In genomic region chr20:15199698-15200097, GRCh38 we compare ENCODE assay signal across 12 cellular contexts.
DNase-seq lines count a peak whose midpoint lies in the region; ATAC-seq and TF ChIP-seq lines count a peak whose summit lies in the region.
"Had no signal": no experiment of that assay in that cellular context is flagged by ENCODE, and none has a peak within 500 bp of the region (broad histone marks: within the 10 kb centered on the region; RNA-seq: fewer than 3 reads in every experiment).

No MANE protein-coding gene starts in this region.

- H3K27me3 Mint-ChIP-seq in activated CD4-positive, alpha-beta T cell treated with anti-CD3 and anti-CD28 coated beads, Interleukin-2, amount 10 ng/mL, durations not matched to agents 7 days and 5 days: no peaks in the 10 kb centered on the region

- H3K4me1 Mint-ChIP-seq in activated CD4-positive, alpha-beta T cell treated with anti-CD3 and anti-CD28 coated beads, Interleukin-2, amount 10 ng/mL, durations not matched to agents 7 days and 5 days: peaks cover 3% of the 10 kb centered on the region

- H3K4me3 ChIP-seq in upper lobe of left lung: peak overlapping the region in 1 of 4 donors; percentile 36
- H3K4me3 ChIP-seq in lower leg skin (ENCODE audit: low read depth, poor library complexity, severe bottlenecking): no peak overlapping the region

- H3K27ac Mint-ChIP-seq in activated CD4-positive, alpha-beta T cell treated with anti-CD3 and anti-CD28 coated beads, Interleukin-2, amount 10 ng/mL, durations not matched to agents 7 days and 5 days: no peak overlapping the region

- no peaks in the 10 kb centered on the region for H3K9me3 ChIP-seq in upper lobe of left lung
- H3K9me3 ChIP-seq: neutrophil had no signal

- H3K9me3 Mint-ChIP-seq in activated CD4-positive, alpha-beta T cell treated with anti-CD3 and anti-CD28 coated beads, Interleukin-2, amount 10 ng/mL, durations not matched to agents 7 days and 5 days: no peaks in the 10 kb centered on the region

- no peak for TF ChIP-seq POLR2A in upper lobe of left lung (IDR thresholded peaks at IDR 0.05)
- TF ChIP-seq POLR2A in lower leg skin (IDR thresholded peaks at IDR 0.05): no peak

- no peak for TF ChIP-seq CTCF in GM13976 (IDR thresholded peaks at IDR 0.05; ENCODE audit: borderline replicate concordance, control extremely low read depth, extremely low read depth, insufficient read depth, missing control alignments)
- TF ChIP-seq CTCF in upper lobe of left lung (IDR thresholded peaks at IDR 0.05): no peak
- no peak for TF ChIP-seq CTCF in lower leg skin (IDR thresholded peaks at IDR 0.05)

- no peak for TF ChIP-seq EP300 in upper lobe of left lung (IDR thresholded peaks at IDR 0.05)

- H3K4me3 Mint-ChIP-seq in activated CD4-positive, alpha-beta T cell treated with anti-CD3 and anti-CD28 coated beads, Interleukin-2, amount 10 ng/mL, durations not matched to agents 7 days and 5 days: no peak overlapping the region
- H3K4me3 Mint-ChIP-seq: activated T-cell treated with anti-CD3 and anti-CD28 coated beads, Interleukin-2, amount 50 U/mL, for 72 hours had no signal

- CTCF ChIA-PET in activated CD4-positive, alpha-beta T cell treated with anti-CD3 and anti-CD28 coated beads, Interleukin-2, amount 10 ng/mL, durations not matched to agents 7 days and 5 days (lab: Charles Lee): no interaction called here

- H3K27ac ChIP-seq in upper lobe of left lung: no peak overlapping the region
- H3K27ac ChIP-seq: neutrophil had no signal

- ATAC-seq in GM19438 (IDR thresholded peaks at IDR 0.05; ENCODE audit: low read depth, unreplicated experiment) (peak; percentile 47), HG02678 (IDR thresholded peaks at IDR 0.05; ENCODE audit: unreplicated experiment) (peak; percentile 45), HG03354 (IDR thresholded peaks at IDR 0.05; ENCODE audit: poor library complexity, severe bottlenecking, unreplicated experiment) (peak; percentile 62), upper lobe of left lung (ENCODE audit: low FRiP score in 2 of 2) (no peak)

- no peaks in the 10 kb centered on the region for H3K4me1 ChIP-seq in upper lobe of left lung

- POLR2A ChIA-PET in activated CD4-positive, alpha-beta T cell treated with anti-CD3 and anti-CD28 coated beads, Interleukin-2, amount 10 ng/mL, durations not matched to agents 7 days and 5 days (lab: Charles Lee): no interaction called here

- intact Hi-C loops in lower leg skin (cut with DNase I; ENCODE audit: low total_unique reads): no loop called here

- WGBS in upper lobe of left lung, 2 donors: 62 to 81% methylated on average over 1 of the region's 1 CpG
- WGBS in lower leg skin, 2 donors: 88 to 89% methylated on average over 1 of the region's 1 CpG

- peak; percentile 14 for DNase-seq in GM13976 (ENCODE audit: low spot score)
- DNase-seq in upper lobe of left lung: no peak
- no peak for DNase-seq in lower leg skin (ENCODE audit: low spot score in 2 of 2)
- no peak for DNase-seq in AG08396 (ENCODE audit: low spot score)
- DNase-seq in activated CD4-positive, alpha-beta T cell treated with anti-CD3 and anti-CD28 coated beads, Interleukin-2, amount 10 ng/mL, durations not matched to agents 7 days and 5 days: no peak
- DNase-seq: NCI-H748 treated with DMSO at 0.1 percent for 48 hours, small intestine had no signal

- H3K27me3 ChIP-seq in upper lobe of left lung: no peaks in the 10 kb centered on the region
- H3K27me3 ChIP-seq: neutrophil had no signal

- H3K36me3 ChIP-seq in upper lobe of left lung: no peaks in the 10 kb centered on the region
- H3K36me3 ChIP-seq: neutrophil had no signal

- H3K36me3 Mint-ChIP-seq in activated CD4-positive, alpha-beta T cell treated with anti-CD3 and anti-CD28 coated beads, Interleukin-2, amount 10 ng/mL, durations not matched to agents 7 days and 5 days (ENCODE audit: low read depth): no peaks in the 10 kb centered on the region

- in situ Hi-C loops in GM13976 (cut with MboI; ENCODE audit: low sequenced_read_pairs, unreplicated experiment): no loop called here

Comparison
In these comparisons a context has a peak if more than half of its experiments do, and no peak if none do; other contexts are left out.
1. ATAC-seq: peak in GM19438 (single experiment), HG02678 (single experiment) and HG03354 (single experiment); none in upper lobe of left lung (0 of 2).